21 cellular contexts compared by ENCODE assay signal in the genomic region with DNA sequence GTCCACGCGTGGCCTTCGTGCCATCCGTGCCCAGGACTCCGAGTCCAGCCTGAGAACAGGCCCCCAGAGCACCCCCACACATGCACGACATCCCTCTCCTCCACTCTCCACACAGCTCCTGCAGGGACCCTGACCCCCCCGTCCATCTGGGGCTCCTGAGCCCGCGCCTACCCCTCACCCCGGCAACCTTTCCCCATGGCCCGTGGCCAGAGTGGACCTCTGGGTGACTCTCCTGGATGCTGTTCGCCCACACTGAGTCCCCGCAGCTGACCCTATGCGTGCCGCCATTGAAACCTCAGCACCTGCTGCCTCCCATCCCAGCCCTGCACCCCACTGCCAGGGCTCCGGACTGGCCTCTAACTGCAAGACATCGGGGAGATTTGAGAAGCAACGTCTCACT.
"Had no signal": no experiment of that assay in that cellular context is flagged by ENCODE, and none has a peak within 500 bp of the region (broad histone marks: within the 10 kb centered on the region; RNA-seq: fewer than 3 reads in every experiment).

No MANE protein-coding gene starts in this region.

- H3K4me3 ChIP-seq: MG63 had no signal

- H3K9me3 ChIP-seq: MG63 had no signal

- H3K27me3 ChIP-seq: MG63 had no signal

- DNase-seq: IMR-90, Karpas-422, KG1, MG63, NCI-H1092, NCI-H1105 treated with DMSO at 0.1 percent for 48 hours, NCI-H1417 treated with DMSO at 0.1 percent for 48 hours, NCI-H187, NCI-H2029, NCI-H2081 treated with DMSO at 0.1 percent for 48 hours, NCI-H2171, NCI-H226, NCI-H446, NCI-H510A, NCI-H524 treated with DMSO at 0.1 percent for 48 hours, NCI-H69, NCI-H774, RPMI8226, SHP77 had no signal

- ATAC-seq: HepG2, SK-N-SH treated with all-trans-retinoic acid at 6 μM for 48 hours had no signal

- H3K36me3 ChIP-seq: MG63 had no signal
